22 cellular contexts compared by ENCODE assay signal in genomic region chr4:123556526-123556925, GRCh38.
A peak's percentile ranks its signal among the peaks of the same experiment; 100 is the strongest.
DNase-seq lines count a peak whose midpoint lies in the region; ATAC-seq and TF ChIP-seq lines count a peak whose summit lies in the region.
"Had no signal": no experiment of that assay in that cellular context is flagged by ENCODE, and none has a peak within 500 bp of the region (broad histone marks: within the 10 kb centered on the region; RNA-seq: fewer than 3 reads in every experiment).

No MANE protein-coding gene starts in this region.

- WGBS in upper lobe of left lung, 2 donors, result 70 to 78% methylated on average over 4 of the region's 4 CpGs

- H3K27me3 Mint-ChIP-seq in brain, result peaks cover 3% of the 10 kb centered on the region
- H3K27me3 Mint-ChIP-seq: activated naive CD8-positive, alpha-beta T cell treated with anti-CD3 and anti-CD28 coated beads, Interleukin-2, amount 50 U/mL, for 24 hours had no signal

- H3K9me3 ChIP-seq in Panc1 (ENCODE audit: control insufficient read depth, insufficient read depth, low read depth, low read length) (no peaks in the 10 kb centered on the region), mucosa of descending colon (no peaks in the 10 kb centered on the region), upper lobe of left lung (no peaks in the 10 kb centered on the region), SJCRH30 (replicated peaks) (no peaks in the 10 kb centered on the region)
- H3K9me3 ChIP-seq: BE2C, esophagus muscularis mucosa, prostate gland, uterus had no signal

- POLR2A ChIA-PET in Panc1 (lab: Charles Lee), result interaction anchor here (0.6 kb wide), 1 partner anchor 77 kb away, joined by 3 read pairs; no protein-coding TSS in a partner anchor

- H3K9me3 Mint-ChIP-seq in brain, result peaks cover 0 to 3% (median 0%) of the 10 kb centered on the region in 5 experiments
- H3K9me3 Mint-ChIP-seq: activated naive CD8-positive, alpha-beta T cell treated with anti-CD3 and anti-CD28 coated beads, Interleukin-2, amount 50 U/mL, for 24 hours; naive B cell; stimulated activated memory B cell treated with anti-CD40 and anti-IgM and Interleukin-4, amounts not matched to agents 10 μg/mL and 1 μg/mL and 100 μg/mL, for 72 hours had no signal

- H3K4me3 ChIP-seq in Panc1 (ENCODE audit: low read depth in 2 of 2, low read length in 2 of 2), result no peak overlapping the region
- no peak overlapping the region for H3K4me3 ChIP-seq in mucosa of descending colon
- no peak overlapping the region for H3K4me3 ChIP-seq in upper lobe of left lung
- no peak overlapping the region for H3K4me3 ChIP-seq in SJCRH30
- H3K4me3 ChIP-seq: esophagus muscularis mucosa, prostate gland, uterus had no signal

- no peaks in the 10 kb centered on the region for H3K36me3 ChIP-seq in Panc1 (ENCODE audit: control insufficient read depth, insufficient read depth, low read length)
- no peaks in the 10 kb centered on the region for H3K36me3 ChIP-seq in mucosa of descending colon (ENCODE audit: low read depth)
- H3K36me3 ChIP-seq in upper lobe of left lung, result no peaks in the 10 kb centered on the region
- H3K36me3 ChIP-seq in SJCRH30, result no peaks in the 10 kb centered on the region
- H3K36me3 ChIP-seq: BE2C, esophagus muscularis mucosa, prostate gland, uterus had no signal

- H3K27ac Mint-ChIP-seq in brain, result peak overlapping the region in 3 of 5 experiments; percentile 94 to 98 (median 97)
- H3K27ac Mint-ChIP-seq: activated CD8-positive, alpha-beta memory T cell treated with anti-CD3 and anti-CD28 coated beads, Interleukin-2, amount 10 ng/mL, durations not matched to agents 7 days and 5 days; activated naive CD8-positive, alpha-beta T cell treated with anti-CD3 and anti-CD28 coated beads, Interleukin-2, amount 50 U/mL, for 24 hours; stimulated activated memory B cell treated with anti-CD40 and anti-IgM and Interleukin-4, amounts not matched to agents 10 μg/mL and 1 μg/mL and 100 μg/mL, for 72 hours had no signal

- no peak for TF ChIP-seq POLR2A in upper lobe of left lung (IDR thresholded peaks at IDR 0.05)

- H3K36me3 Mint-ChIP-seq in brain, result no peaks in the 10 kb centered on the region
- H3K36me3 Mint-ChIP-seq: naive B cell; stimulated activated memory B cell treated with anti-CD40 and anti-IgM and Interleukin-4, amounts not matched to agents 10 μg/mL and 1 μg/mL and 100 μg/mL, for 72 hours had no signal

- no peak for TF ChIP-seq CTCF in Panc1 (IDR thresholded peaks at IDR 0.05)
- no peak for TF ChIP-seq CTCF in brain (conservative IDR thresholded peaks at IDR 0.05)
- no peak for TF ChIP-seq CTCF in mucosa of descending colon (IDR thresholded peaks at IDR 0.05)
- no peak for TF ChIP-seq CTCF in upper lobe of left lung (IDR thresholded peaks at IDR 0.05)

- H3K4me1 ChIP-seq in Panc1 (ENCODE audit: control insufficient read depth, insufficient read depth, low read length), result peaks cover 38% of the 10 kb centered on the region
- H3K4me1 ChIP-seq in mucosa of descending colon (ENCODE audit: low read depth), result peaks cover 32% of the 10 kb centered on the region
- peaks cover 7 to 27% (median 15%) of the 10 kb centered on the region in 4 donors for H3K4me1 ChIP-seq in upper lobe of left lung
- H3K4me1 ChIP-seq in SJCRH30, result peaks cover 35% of the 10 kb centered on the region
- H3K4me1 ChIP-seq: BE2C had no signal

- in situ Hi-C loops in Panc1 (cut with HindIII; ENCODE audit: low pct_unique_long_range_greater_than_20kb, low sequenced_read_pairs), result no loop called here

- ATAC-seq in Panc1 (no peak), mucosa of descending colon (peak; percentile 69), upper lobe of left lung (ENCODE audit: low FRiP score in 2 of 2) (no peak), GM19395 (IDR thresholded peaks at IDR 0.05; ENCODE audit: unreplicated experiment) (no peak)
- ATAC-seq: activated CD8-positive, alpha-beta memory T cell treated with anti-CD3 and anti-CD28 coated beads, Interleukin-2, amount 10 ng/mL, durations not matched to agents 7 days and 5 days; activated naive CD8-positive, alpha-beta T cell treated with anti-CD3 and anti-CD28 coated beads, Interleukin-2, amount 50 U/mL, for 24 hours; stimulated activated memory B cell treated with anti-CD40 and anti-IgM and Interleukin-4, amounts not matched to agents 10 μg/mL and 1 μg/mL and 100 μg/mL, for 72 hours had no signal

- no peaks in the 10 kb centered on the region for H3K27me3 ChIP-seq in Panc1 (ENCODE audit: control insufficient read depth, insufficient read depth, low read length)
- H3K27me3 ChIP-seq in upper lobe of left lung, result no peaks in the 10 kb centered on the region
- H3K27me3 ChIP-seq in SJCRH30, result no peaks in the 10 kb centered on the region
- H3K27me3 ChIP-seq: BE2C, esophagus muscularis mucosa, uterus had no signal

- peak overlapping the region in 1 of 5 experiments; percentile 5 for H3K4me3 Mint-ChIP-seq in brain
- H3K4me3 Mint-ChIP-seq: activated CD8-positive, alpha-beta memory T cell treated with anti-CD3 and anti-CD28 coated beads, Interleukin-2, amount 10 ng/mL, durations not matched to agents 7 days and 5 days; activated naive CD8-positive, alpha-beta T cell treated with anti-CD3 and anti-CD28 coated beads, Interleukin-2, amount 50 U/mL, for 24 hours; naive B cell; stimulated activated memory B cell treated with anti-CD40 and anti-IgM and Interleukin-4, amounts not matched to agents 10 μg/mL and 1 μg/mL and 100 μg/mL, for 72 hours had no signal

- peak overlapping the region; percentile 96 for H3K27ac ChIP-seq in Panc1 (ENCODE audit: low read length)
- peak overlapping the region; percentile 49 to 77 (median 68) for H3K27ac ChIP-seq in upper lobe of left lung
- no peak overlapping the region; the same call in 1 of the 2 replicates for H3K27ac ChIP-seq in SJCRH30

- TF ChIP-seq EP300 in upper lobe of left lung (IDR thresholded peaks at IDR 0.05), result no peak

- DNase-seq in Panc1 (ENCODE audit: low read depth, low spot score) (no peak), mucosa of descending colon (no peak), upper lobe of left lung (no peak), SJCRH30 (no peak)
- no peak for DNase-seq in stimulated activated naive CD4-positive, alpha-beta T cell treated with Interleukin-2 at 50 U/mL for 16 hours (lab: John Stamatoyannopoulos, UW)
- DNase-seq: activated CD8-positive, alpha-beta memory T cell treated with anti-CD3 and anti-CD28 coated beads, Interleukin-2, amount 10 ng/mL, durations not matched to agents 7 days and 5 days; activated naive CD8-positive, alpha-beta T cell treated with anti-CD3 and anti-CD28 coated beads, Interleukin-2, amount 50 U/mL, for 24 hours; BE2C; central memory CD4-positive, alpha-beta T cell; effector CD4-positive, alpha-beta T cell; HCEC 1CT; KBM-7; naive B cell; NCI-H1092 treated with DMSO at 0.1 percent for 48 hours; NCI-H526 treated with DMSO at 0.1 percent for 48 hours; T-helper 9 cell; uterus had no signal

- no TSS peak for BruUV-seq in Panc1 (replicated peaks; lab: Mats Ljungman, UMichigan)

- intact Hi-C loops in Panc1 (cut with micrococcal nuclease; ENCODE audit: unreplicated experiment) (no loop called here), mucosa of descending colon (cut with DNase I, micrococcal nuclease) (no loop called here)

- CTCF ChIA-PET in Panc1 (lab: Charles Lee), result no interaction called here

- H3K4me1 Mint-ChIP-seq in brain, result peaks cover 58% of the 10 kb centered on the region
- H3K4me1 Mint-ChIP-seq: stimulated activated memory B cell treated with anti-CD40 and anti-IgM and Interleukin-4, amounts not matched to agents 10 μg/mL and 1 μg/mL and 100 μg/mL, for 72 hours had no signal
